32 cellular contexts compared by ENCODE assay signal in genomic region chr7:15604166-15604565, GRCh38. TPM values are rescaled to one million over a fixed set of nuclear protein-coding genes. Genes with fewer than 3 reads are reported as not detected.
"Had no signal": no experiment of that assay in that cellular context is flagged by ENCODE, and none has a peak within 500 bp of the region (broad histone marks: within the 10 kb centered on the region; RNA-seq: fewer than 3 reads in every experiment).

No MANE protein-coding gene starts in this region.

- ATAC-seq: Panc1, Right ventricle myocardium inferior, SK-N-SH treated with all-trans-retinoic acid at 6 μM for 48 hours, T-cell, T-helper 17 cell had no signal

- H3K4me1 ChIP-seq: SJCRH30 had no signal

- H3K4me2 ChIP-seq: PC-9 had no signal

- H2AFZ ChIP-seq: PC-9 had no signal

- DNase-seq: MG63, MV-4-11, NCI-H1092, NCI-H1105, NCI-H1417 treated with DMSO at 0.1 percent for 48 hours, NCI-H1436 treated with DMSO at 0.1 percent for 48 hours, NCI-H1694 treated with DMSO at 0.1 percent for 48 hours, NCI-H187 treated with DMSO at 0.1 percent for 48 hours, NCI-H2029, NCI-H2081, NCI-H2171, NCI-H226, NCI-H446 treated with DMSO at 0.1 percent for 48 hours, NCI-H510A, NCI-H524, NCI-H526, NCI-H69, NCI-H748 treated with DMSO at 0.1 percent for 48 hours, PC-9, SHP77, SIG-M5, SJCRH30, T-cell, T-helper 17 cell had no signal

- H3K4me3 ChIP-seq: MG63, PC-9, SJCRH30, SK-N-MC had no signal

- H3K9me3 ChIP-seq: MG63, SJCRH30 had no signal

- H3K27me3 ChIP-seq: MG63, SJCRH30 had no signal

- H3K36me3 ChIP-seq: MG63, SJCRH30 had no signal

- H3K27ac ChIP-seq: PC-9, RWPE1, SJCRH30 had no signal

RNA-seq across cellular contexts. Expression of gene AGMO, which starts 42.4 kb away (rescaled TPM):
- total RNA-seq: M059J; OCI-LY7; PC-9; T-cell; T-helper 1 cell treated with Interleukin-12 subunit alpha and Interleukin-12 subunit beta and Interleukin-4 antibody, amounts not matched to agents 30 ng/mL and 1 ng/mL, for 36 hours; T-helper 17 cell had no signal
